Comparison of ENCODE assay signal across 8 cellular contexts in the genomic region with DNA sequence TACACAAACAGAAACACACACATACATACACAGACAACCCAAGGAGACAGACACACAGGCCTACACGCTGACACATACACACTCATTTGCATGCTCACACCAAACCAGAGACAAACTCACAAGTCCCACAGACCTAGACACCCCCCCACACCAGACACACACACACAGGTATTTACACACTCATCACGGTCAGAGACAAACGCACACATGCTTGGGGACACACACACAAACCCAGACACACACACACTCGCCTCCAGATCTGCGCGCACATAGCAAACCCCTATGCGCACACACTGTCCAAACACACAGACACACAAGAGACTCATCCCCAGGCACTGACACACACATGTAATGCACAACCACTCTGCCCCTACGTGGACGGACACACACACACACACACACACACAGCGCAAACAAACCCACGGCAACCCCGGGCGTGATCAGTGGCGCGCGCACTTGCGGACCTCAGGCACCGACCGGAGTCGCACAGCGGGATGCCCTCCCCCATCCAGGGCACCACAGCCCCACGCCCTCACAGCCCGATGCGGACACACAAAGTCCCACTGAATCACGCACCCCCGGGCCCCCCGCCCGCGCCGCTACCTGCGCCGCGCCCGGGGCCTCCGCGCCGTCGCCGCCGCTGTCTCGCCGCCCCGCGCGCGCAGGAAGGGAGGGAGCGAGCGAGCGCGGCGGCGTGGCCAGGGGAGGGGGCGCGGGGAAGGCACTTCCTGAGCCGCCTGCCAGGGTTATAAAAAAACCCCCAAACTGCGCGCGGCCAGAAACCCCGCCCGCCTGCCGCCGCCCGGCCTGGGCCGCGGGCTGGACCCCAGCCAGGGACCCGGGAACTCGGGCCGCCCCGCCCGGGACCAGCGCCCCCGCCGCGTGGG. TPM values are rescaled to one million over a fixed set of nuclear protein-coding genes. Genes with fewer than 3 reads are reported as not detected.
A peak's percentile ranks its signal among the peaks of the same experiment; 100 is the strongest.
DNase-seq lines count a peak whose midpoint lies in the region; ATAC-seq and TF ChIP-seq lines count a peak whose summit lies in the region.

A gene (minus strand): TSS at position 675 of the 887 bp plus-strand sequence. CDS start 5,005 bp downstream, outside the sequence.

- H3K4me3 ChIP-seq in SK-N-SH (ENCODE audit: low read depth in 2 of 2, low read length in 1 of 2) (peak within 1 kb of the TSS; percentile 52 to 61), astrocyte of the spinal cord (ENCODE audit: low read depth, low read length) (peak within 1 kb of the TSS; percentile 69), spleen (peak within 1 kb of the TSS; percentile 34 to 78 (median 45))

- peak within 1 kb of the TSS; percentile 78 for H2AFZ ChIP-seq in SK-N-SH (ENCODE audit: low read depth)

- no peak for TF ChIP-seq POLR2A in spleen (IDR thresholded peaks at IDR 0.05)

- in situ Hi-C loops in Caki2 (cut with HindIII; ENCODE audit: low pct_unique_long_range_greater_than_20kb, low sequenced_read_pairs) (no loop called here), astrocyte of the spinal cord (cut with HindIII; ENCODE audit: low sequenced_read_pairs) (no loop called here)

- H3K36me3 Mint-ChIP-seq in immature natural killer cell, result peaks cover 0 to 19% (median 9%) of the 10 kb centered on the region in 3 donors

- H3K4me2 ChIP-seq in SK-N-SH, result peak within 1 kb of the TSS; percentile 79

- H3F3A ChIP-seq in SK-N-SH (replicated peaks; ENCODE audit: insufficient read depth), result no peaks in the 10 kb centered on the region

- peaks cover 17 to 27% (median 22%) of the 10 kb centered on the region in 3 donors for H3K27me3 Mint-ChIP-seq in immature natural killer cell (ENCODE audit: low read depth in 3 of 3)

- H3K27ac ChIP-seq in SK-N-SH (ENCODE audit: low read depth in 2 of 2, low read length in 1 of 2) (peak within 1 kb of the TSS in 1 of 2 experiments; percentile 66; a peak in 2 of 4 replicates), spleen (peak within 1 kb of the TSS in 7 of 8 donors; percentile 41 to 83 (median 76))

- H3K79me2 ChIP-seq in SK-N-SH (ENCODE audit: insufficient read depth), result no peaks in the 10 kb centered on the region

- POLR2A ChIA-PET in SK-N-SH (lab: Yijun Ruan, JAX), result no interaction called here

- intact Hi-C loops in spleen (cut with DNase I; ENCODE audit: low total_unique reads), result no loop called here

- WGBS in SK-N-SH (ENCODE audit: low lambda C conversion rate), result 4% methylated on average over 46 of the region's 74 CpGs
- 0 to 2% (median 1%) methylated on average over 24 to 74 of the region's 74 CpGs for WGBS in spleen, 5 donors

- peaks cover 67 to 76% of the 10 kb centered on the region in 2 donors for H3K4me1 Mint-ChIP-seq in immature natural killer cell

- peak within 1 kb of the TSS; percentile 62 for H3K9ac ChIP-seq in SK-N-SH

- TF ChIP-seq CTCF in SK-N-SH (IDR thresholded peaks at IDR 0.05), result no peak
- TF ChIP-seq CTCF in astrocyte of the spinal cord (IDR thresholded peaks at IDR 0.05; ENCODE audit: low read depth, low read length), result no peak
- no peak for TF ChIP-seq CTCF in spleen (IDR thresholded peaks at IDR 0.05 in 8 of 11, conservative IDR thresholded peaks at IDR 0.05 in 3 of 11)

- H3K9me3 Mint-ChIP-seq in immature natural killer cell, result peaks cover 0 to 2% (median 0%) of the 10 kb centered on the region in 6 donors

- peak within 1 kb of the TSS; percentile 95 to 99 (median 99) for H3K4me3 Mint-ChIP-seq in immature natural killer cell

- H3K27ac Mint-ChIP-seq in immature natural killer cell, result peak within 1 kb of the TSS; percentile 95 to 99 (median 96)

- TF ChIP-seq EP300 in SK-N-SH (IDR thresholded peaks at IDR 0.05; ENCODE audit: borderline replicate concordance in 1 of 2, low read depth in 1 of 2, low read length in 1 of 2), result no peak

- no peaks in the 10 kb centered on the region for H3K27me3 ChIP-seq in SK-N-SH (ENCODE audit: insufficient read depth)
- peaks cover 0 to 26% (median 10%) of the 10 kb centered on the region in 7 donors for H3K27me3 ChIP-seq in spleen (replicated peaks in 1 of 7)

- H3K9me3 ChIP-seq in SK-N-SH, result no peaks in the 10 kb centered on the region
- H3K9me3 ChIP-seq in spleen, result peaks cover 0 to 5% (median under 1%) of the 10 kb centered on the region in 8 donors

- H4K20me1 ChIP-seq in SK-N-SH (ENCODE audit: insufficient read depth), result no peaks in the 10 kb centered on the region

- CTCF ChIA-PET in SK-N-SH (lab: Yijun Ruan, JAX), result no interaction called here

- H3K4me1 ChIP-seq in SK-N-SH (ENCODE audit: control insufficient read depth in 1 of 2, insufficient read depth in 2 of 2, low read depth in 1 of 2, low read length in 1 of 2) (peaks cover 0 to 5% of the 10 kb centered on the region in 2 experiments; a peak in 2 of 4 replicates), spleen (peaks cover 0 to 42% (median 22%) of the 10 kb centered on the region in 6 donors)

- H3K36me3 ChIP-seq in SK-N-SH (replicated peaks in 1 of 2; ENCODE audit: control insufficient read depth in 1 of 2, insufficient read depth in 2 of 2, low read length in 1 of 2) (no peaks in the 10 kb centered on the region), spleen (peaks cover 0 to under 1% (median 0%) of the 10 kb centered on the region in 6 donors)

- TF ChIP-seq RAD21 in SK-N-SH (IDR thresholded peaks at IDR 0.05; ENCODE audit: low read length), result no peak

- DNase-seq in Caki2 (ENCODE audit: low read depth), result peak; percentile 24
- DNase-seq in SK-N-SH, result peak; percentile 84
- DNase-seq in astrocyte of the spinal cord (ENCODE audit: low read depth, low spot score), result peak; percentile 59
- DNase-seq in immature natural killer cell, result peak; percentile 74 to 77 (median 77)
- DNase-seq in spleen, result peak; percentile 78

- ATAC-seq in HG02610 (IDR thresholded peaks at IDR 0.05; ENCODE audit: unreplicated experiment) (no peak), GM18907 (IDR thresholded peaks at IDR 0.05; ENCODE audit: unreplicated experiment) (no peak), HG03521 (IDR thresholded peaks at IDR 0.05; ENCODE audit: unreplicated experiment) (no peak)

- no peaks in the 10 kb centered on the region for H3K9me2 ChIP-seq in SK-N-SH

TF ChIP-seq in SK-N-SH, 30 proteins besides CTCF, POLR2A, EP300 and RAD21:
- TF ChIP-seq GABPA (IDR thresholded peaks at IDR 0.05; ENCODE audit: low read depth), result no peak
- no peak for TF ChIP-seq SMC3 (IDR thresholded peaks at IDR 0.05; ENCODE audit: low read depth, low read length)
- TF ChIP-seq, protein P1, sequence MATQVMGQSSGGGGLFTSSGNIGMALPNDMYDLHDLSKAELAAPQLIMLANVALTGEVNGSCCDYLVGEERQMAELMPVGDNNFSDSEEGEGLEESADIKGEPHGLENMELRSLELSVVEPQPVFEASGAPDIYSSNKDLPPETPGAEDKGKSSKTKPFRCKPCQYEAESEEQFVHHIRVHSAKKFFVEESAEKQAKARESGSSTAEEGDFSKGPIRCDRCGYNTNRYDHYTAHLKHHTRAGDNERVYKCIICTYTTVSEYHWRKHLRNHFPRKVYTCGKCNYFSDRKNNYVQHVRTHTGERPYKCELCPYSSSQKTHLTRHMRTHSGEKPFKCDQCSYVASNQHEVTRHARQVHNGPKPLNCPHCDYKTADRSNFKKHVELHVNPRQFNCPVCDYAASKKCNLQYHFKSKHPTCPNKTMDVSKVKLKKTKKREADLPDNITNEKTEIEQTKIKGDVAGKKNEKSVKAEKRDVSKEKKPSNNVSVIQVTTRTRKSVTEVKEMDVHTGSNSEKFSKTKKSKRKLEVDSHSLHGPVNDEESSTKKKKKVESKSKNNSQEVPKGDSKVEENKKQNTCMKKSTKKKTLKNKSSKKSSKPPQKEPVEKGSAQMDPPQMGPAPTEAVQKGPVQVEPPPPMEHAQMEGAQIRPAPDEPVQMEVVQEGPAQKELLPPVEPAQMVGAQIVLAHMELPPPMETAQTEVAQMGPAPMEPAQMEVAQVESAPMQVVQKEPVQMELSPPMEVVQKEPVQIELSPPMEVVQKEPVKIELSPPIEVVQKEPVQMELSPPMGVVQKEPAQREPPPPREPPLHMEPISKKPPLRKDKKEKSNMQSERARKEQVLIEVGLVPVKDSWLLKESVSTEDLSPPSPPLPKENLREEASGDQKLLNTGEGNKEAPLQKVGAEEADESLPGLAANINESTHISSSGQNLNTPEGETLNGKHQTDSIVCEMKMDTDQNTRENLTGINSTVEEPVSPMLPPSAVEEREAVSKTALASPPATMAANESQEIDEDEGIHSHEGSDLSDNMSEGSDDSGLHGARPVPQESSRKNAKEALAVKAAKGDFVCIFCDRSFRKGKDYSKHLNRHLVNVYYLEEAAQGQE (IDR thresholded peaks at IDR 0.05; ENCODE audit: low read depth, low read length), result no peak
- TF ChIP-seq MEF2A (IDR thresholded peaks at IDR 0.05; ENCODE audit: borderline replicate concordance, low read depth), result no peak
- TF ChIP-seq RFX5 (IDR thresholded peaks at IDR 0.05; ENCODE audit: low read length), result no peak
- TF ChIP-seq FOXM1 (IDR thresholded peaks at IDR 0.05; ENCODE audit: low read depth), result no peak
- TF ChIP-seq, protein P2, sequence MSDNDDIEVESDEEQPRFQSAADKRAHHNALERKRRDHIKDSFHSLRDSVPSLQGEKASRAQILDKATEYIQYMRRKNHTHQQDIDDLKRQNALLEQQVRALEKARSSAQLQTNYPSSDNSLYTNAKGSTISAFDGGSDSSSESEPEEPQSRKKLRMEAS (IDR thresholded peaks at IDR 0.05; ENCODE audit: low read depth), result no peak
- no peak for TF ChIP-seq POLR2AphosphoS5 (IDR thresholded peaks at IDR 0.05; ENCODE audit: low read depth, low read length)
- TF ChIP-seq RCOR1 (IDR thresholded peaks at IDR 0.05; ENCODE audit: low read length), result no peak
- TF ChIP-seq SIN3A (IDR thresholded peaks at IDR 0.05; ENCODE audit: borderline replicate concordance, low read depth, low read length), result no peak
- TF ChIP-seq TAF1 (IDR thresholded peaks at IDR 0.05; ENCODE audit: borderline replicate concordance, low read depth, low read length), result no peak
- no peak for TF ChIP-seq ELF1 (IDR thresholded peaks at IDR 0.05)

RNA-seq across cellular contexts. Expression of the gene that starts here (rescaled TPM):
- total RNA-seq in Caki2 (2014; rRNA removed; shearing (Covaris generic); ENCODE audit: low replicate concordance), result 1.2 and 4.8 TPM in 2 replicates
- 3.6 and 5.9 TPM in 2 replicates for polyA plus RNA-seq in SK-N-SH (2012; rRNA removed)
- polyA plus RNA-seq in SK-N-SH (2012; cell fraction: cytosol; rRNA removed), result 0.84 and 1.7 TPM in 2 replicates
- 43.3 and 50.0 TPM in 2 replicates for polyA plus RNA-seq in SK-N-SH (2012; cell fraction: nucleus; rRNA removed)
- 1 to 10 TPM; 1.4 to 7.4 (median 2.3) TPM for polyA plus RNA-seq in immature natural killer cell
- 10 to 100 TPM in 6 of 7 donors, 1 to 10 TPM in 1; 9.2 to 33.8 (median 20.2) TPM for total RNA-seq in spleen
- polyA plus RNA-seq in spleen, result 10 to 100 TPM in 2 of 3 donors, 1 to 10 TPM in 1; 7.8 to 22.4 (median 10.5) TPM

Comparison
In these comparisons a context has a peak if more than half of its experiments do, and no peak if none do; other contexts are left out.
1. DNase-seq: peak in every context shown above with its lines; median percentile 84 in SK-N-SH; 78 in spleen; 77 in immature natural killer cell; 59 in astrocyte of the spinal cord; 24 in Caki2.